Comparison of ENCODE assay signal across 29 cellular contexts in genomic region chr17:29345066-29345465, GRCh38.
"Had no signal": no experiment of that assay in that cellular context is flagged by ENCODE, and none has a peak within 500 bp of the region (broad histone marks: within the 10 kb centered on the region; RNA-seq: fewer than 3 reads in every experiment).

No MANE protein-coding gene starts in this region.

- H3K36me3 Mint-ChIP-seq: WTC11 had no signal

- H3K4me1 Mint-ChIP-seq: WTC11 had no signal

- H3K9me3 ChIP-seq: body of pancreas, esophagus muscularis mucosa, gastrocnemius medialis had no signal

- H3K27me3 Mint-ChIP-seq: activated T-cell treated with anti-CD3 and anti-CD28 coated beads, Interleukin-2, amount 50 U/mL, for 24 hours had no signal

- H3K27ac ChIP-seq: body of pancreas, esophagus muscularis mucosa, foreskin keratinocyte, gastrocnemius medialis had no signal

- H3K4me3 Mint-ChIP-seq: activated CD4-positive, alpha-beta memory T cell treated with anti-CD3 and anti-CD28 coated beads, Interleukin-2, amount 10 ng/mL, durations not matched to agents 7 days and 5 days; activated CD4-positive, alpha-beta T cell treated with anti-CD3 and anti-CD28 coated beads, Interleukin-2, amount 10 ng/mL, durations not matched to agents 7 days and 5 days; activated naive CD8-positive, alpha-beta T cell; activated T-cell treated with anti-CD3 and anti-CD28 coated beads, Interleukin-2, amount 50 U/mL, for 24 hours; activated T-cell treated with anti-CD3 and anti-CD28 coated beads, Interleukin-2, amount 50 U/mL, for 72 hours; effector memory CD8-positive, alpha-beta T cell; WTC11 had no signal

- H3K4me3 ChIP-seq: body of pancreas, esophagus muscularis mucosa, gastrocnemius medialis had no signal

- H3K27me3 ChIP-seq: body of pancreas, esophagus muscularis mucosa had no signal

- H3K4me1 ChIP-seq: body of pancreas, esophagus muscularis mucosa, foreskin keratinocyte, gastrocnemius medialis had no signal

- ATAC-seq: activated T-cell treated with anti-CD3 and anti-CD28 coated beads, Interleukin-2, amount 50 U/mL, for 72 hours; body of pancreas; effector memory CD8-positive, alpha-beta T cell; foreskin keratinocyte; gastrocnemius medialis; WTC11 had no signal

- H3K27ac Mint-ChIP-seq: activated CD4-positive, alpha-beta memory T cell treated with anti-CD3 and anti-CD28 coated beads, Interleukin-2, amount 10 ng/mL, durations not matched to agents 7 days and 5 days; activated CD4-positive, alpha-beta T cell treated with anti-CD3 and anti-CD28 coated beads, Interleukin-2, amount 10 ng/mL, durations not matched to agents 7 days and 5 days; activated naive CD8-positive, alpha-beta T cell; activated T-cell treated with anti-CD3 and anti-CD28 coated beads, Interleukin-2, amount 50 U/mL, for 24 hours; activated T-cell treated with anti-CD3 and anti-CD28 coated beads, Interleukin-2, amount 50 U/mL, for 72 hours; effector memory CD8-positive, alpha-beta T cell; WTC11 had no signal

- DNase-seq: activated CD4-positive, alpha-beta memory T cell treated with anti-CD3 and anti-CD28 coated beads, Interleukin-2, amount 10 ng/mL, durations not matched to agents 7 days and 5 days; activated CD4-positive, alpha-beta T cell treated with anti-CD3 and anti-CD28 coated beads for 1 hour; activated CD4-positive, alpha-beta T cell treated with anti-CD3 and anti-CD28 coated beads for 4 hours; activated CD4-positive, alpha-beta T cell treated with anti-CD3 and anti-CD28 coated beads, Interleukin-2, amount 10 ng/mL, durations not matched to agents 7 days and 5 days; activated CD4-positive, alpha-beta T cell treated with anti-CD3 and anti-CD28 coated beads, Interleukin-2, amount 50 U/mL, for 4 hours; activated CD8-positive, alpha-beta memory T cell treated with anti-CD3 and anti-CD28 coated beads, Interleukin-2, amount 50 U/mL, for 48 hours; activated effector memory CD4-positive, alpha-beta T cell treated with Interleukin-2 at 50 U/mL for 16 hours; activated gamma-delta T cell treated with Interleukin-2 at 50 U/mL for 16 hours; activated naive CD4-positive, alpha-beta T cell treated with anti-CD3 and anti-CD28 coated beads, Interleukin-2, amount 50 U/mL, for 16 hours; activated naive CD4-positive, alpha-beta T cell treated with Interleukin-2 at 50 U/mL for 16 hours; activated T-cell treated with anti-CD3 and anti-CD28 coated beads for 4 hours; activated T-cell treated with anti-CD3 and anti-CD28 coated beads, Interleukin-2, amount 50 U/mL, for 24 hours; activated T-cell treated with anti-CD3 and anti-CD28 coated beads, Interleukin-2, amount 50 U/mL, for 72 hours; amniotic stem cell; aorta; body of pancreas; caudate nucleus; cortex of kidney; dermis blood vessel endothelial cell; effector CD4-positive, alpha-beta T cell; effector memory CD8-positive, alpha-beta T cell; erythroblast; foreskin keratinocyte; gastrocnemius medialis; glutamatergic neuron; T-helper 2 cell had no signal

- H3K36me3 ChIP-seq: esophagus muscularis mucosa, gastrocnemius medialis had no signal

- H3K9me3 Mint-ChIP-seq: activated CD4-positive, alpha-beta memory T cell treated with anti-CD3 and anti-CD28 coated beads, Interleukin-2, amount 10 ng/mL, durations not matched to agents 7 days and 5 days; activated CD4-positive, alpha-beta T cell treated with anti-CD3 and anti-CD28 coated beads, Interleukin-2, amount 10 ng/mL, durations not matched to agents 7 days and 5 days; activated T-cell treated with anti-CD3 and anti-CD28 coated beads, Interleukin-2, amount 50 U/mL, for 24 hours; activated T-cell treated with anti-CD3 and anti-CD28 coated beads, Interleukin-2, amount 50 U/mL, for 72 hours; effector memory CD8-positive, alpha-beta T cell; WTC11 had no signal
